Comparison of ENCODE assay signal across 1 cellular context in the genomic region with DNA sequence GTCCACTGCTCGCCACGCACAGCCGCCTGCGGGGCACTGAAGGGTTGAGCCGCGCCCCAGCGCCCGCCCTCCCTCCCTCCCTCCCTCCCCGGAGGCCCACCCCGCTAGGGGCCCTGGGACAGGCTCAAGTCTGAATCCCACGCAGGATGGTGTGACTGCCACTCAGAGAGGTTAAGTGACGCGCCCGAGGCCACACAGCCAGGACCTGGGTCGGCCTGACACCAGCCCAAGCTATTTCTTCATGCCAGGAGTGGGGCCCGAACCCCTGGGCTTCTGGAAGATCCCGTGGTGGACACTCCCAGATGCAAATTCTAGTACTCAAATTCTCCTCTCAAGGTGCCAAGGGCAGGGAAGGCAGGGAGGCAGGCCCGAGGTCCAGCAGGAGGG.
TF ChIP-seq lines count a peak whose summit lies in the region.

No MANE protein-coding gene starts in this region.

TF ChIP-seq in K562, 482 proteins besides CTCF, POLR2A, EP300 and RAD21:
- no peak for TF ChIP-seq ZNF507 (tag; conservative IDR thresholded peaks at IDR 0.05)
- no peak for TF ChIP-seq DNMT1 (IDR thresholded peaks at IDR 0.05)
- no peak for TF ChIP-seq ZNF23 (CRISPR knock-in tag; IDR thresholded peaks at IDR 0.05)
- no peak for TF ChIP-seq TEAD4 (IDR thresholded peaks at IDR 0.05; ENCODE audit: low read length)
- TF ChIP-seq TEAD4 (CRISPR knock-in tag; IDR thresholded peaks at IDR 0.05; ENCODE audit: borderline replicate concordance) = no peak
- TF ChIP-seq, protein P1, sequence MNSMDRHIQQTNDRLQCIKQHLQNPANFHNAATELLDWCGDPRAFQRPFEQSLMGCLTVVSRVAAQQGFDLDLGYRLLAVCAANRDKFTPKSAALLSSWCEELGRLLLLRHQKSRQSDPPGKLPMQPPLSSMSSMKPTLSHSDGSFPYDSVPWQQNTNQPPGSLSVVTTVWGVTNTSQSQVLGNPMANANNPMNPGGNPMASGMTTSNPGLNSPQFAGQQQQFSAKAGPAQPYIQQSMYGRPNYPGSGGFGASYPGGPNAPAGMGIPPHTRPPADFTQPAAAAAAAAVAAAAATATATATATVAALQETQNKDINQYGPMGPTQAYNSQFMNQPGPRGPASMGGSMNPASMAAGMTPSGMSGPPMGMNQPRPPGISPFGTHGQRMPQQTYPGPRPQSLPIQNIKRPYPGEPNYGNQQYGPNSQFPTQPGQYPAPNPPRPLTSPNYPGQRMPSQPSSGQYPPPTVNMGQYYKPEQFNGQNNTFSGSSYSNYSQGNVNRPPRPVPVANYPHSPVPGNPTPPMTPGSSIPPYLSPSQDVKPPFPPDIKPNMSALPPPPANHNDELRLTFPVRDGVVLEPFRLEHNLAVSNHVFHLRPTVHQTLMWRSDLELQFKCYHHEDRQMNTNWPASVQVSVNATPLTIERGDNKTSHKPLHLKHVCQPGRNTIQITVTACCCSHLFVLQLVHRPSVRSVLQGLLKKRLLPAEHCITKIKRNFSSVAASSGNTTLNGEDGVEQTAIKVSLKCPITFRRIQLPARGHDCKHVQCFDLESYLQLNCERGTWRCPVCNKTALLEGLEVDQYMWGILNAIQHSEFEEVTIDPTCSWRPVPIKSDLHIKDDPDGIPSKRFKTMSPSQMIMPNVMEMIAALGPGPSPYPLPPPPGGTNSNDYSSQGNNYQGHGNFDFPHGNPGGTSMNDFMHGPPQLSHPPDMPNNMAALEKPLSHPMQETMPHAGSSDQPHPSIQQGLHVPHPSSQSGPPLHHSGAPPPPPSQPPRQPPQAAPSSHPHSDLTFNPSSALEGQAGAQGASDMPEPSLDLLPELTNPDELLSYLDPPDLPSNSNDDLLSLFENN (IDR thresholded peaks at IDR 0.05; ENCODE audit: low read depth in 2 of 2, low read length in 2 of 2) = no peak
- TF ChIP-seq ZBTB7A (IDR thresholded peaks at IDR 0.05; ENCODE audit: borderline replicate concordance, control insufficient read depth, low read depth, low read length) = 0 out of 2 replicates have a peak, but pooled peaks have one; percentile 3
- TF ChIP-seq, protein P2, sequence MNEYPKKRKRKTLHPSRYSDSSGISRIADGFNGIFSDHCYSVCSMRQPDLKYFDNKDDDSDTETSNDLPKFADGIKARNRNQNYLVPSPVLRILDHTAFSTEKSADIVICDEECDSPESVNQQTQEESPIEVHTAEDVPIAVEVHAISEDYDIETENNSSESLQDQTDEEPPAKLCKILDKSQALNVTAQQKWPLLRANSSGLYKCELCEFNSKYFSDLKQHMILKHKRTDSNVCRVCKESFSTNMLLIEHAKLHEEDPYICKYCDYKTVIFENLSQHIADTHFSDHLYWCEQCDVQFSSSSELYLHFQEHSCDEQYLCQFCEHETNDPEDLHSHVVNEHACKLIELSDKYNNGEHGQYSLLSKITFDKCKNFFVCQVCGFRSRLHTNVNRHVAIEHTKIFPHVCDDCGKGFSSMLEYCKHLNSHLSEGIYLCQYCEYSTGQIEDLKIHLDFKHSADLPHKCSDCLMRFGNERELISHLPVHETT (CRISPR knock-in tag; conservative IDR thresholded peaks at IDR 0.05 in 1 of 2, IDR thresholded peaks at IDR 0.05 in 1 of 2) = no peak
- no peak for TF ChIP-seq ZNF431 (CRISPR knock-in tag; IDR thresholded peaks at IDR 0.05)
- TF ChIP-seq NCOA4 (IDR thresholded peaks at IDR 0.05; ENCODE audit: partially characterized antibody) = no peak
- TF ChIP-seq CTBP1 (IDR thresholded peaks at IDR 0.05; ENCODE audit: borderline replicate concordance) = no peak
- no peak for TF ChIP-seq HDAC8 (tag; IDR thresholded peaks at IDR 0.05)
- peak; percentile 38 for TF ChIP-seq ZFP36 (IDR thresholded peaks at IDR 0.05; ENCODE audit: low read depth, low read length, partially characterized antibody)
- no peak for TF ChIP-seq ZFP30 (CRISPR knock-in tag; IDR thresholded peaks at IDR 0.05; ENCODE audit: borderline replicate concordance)
